1 cellular context compared by ENCODE assay signal in genomic region chr3:28590851-28591250, GRCh38.
TF ChIP-seq lines count a peak whose summit lies in the region.

No MANE protein-coding gene starts in this region.

TF ChIP-seq in SK-N-SH treated with all-trans-retinoic acid at 6 μM for 48 hours, 23 proteins besides CTCF, POLR2A, EP300 and RAD21 (continued from another document):
- TF ChIP-seq ZFP30 (CRISPR knock-in tag; IDR thresholded peaks at IDR 0.05), result no peak
